In the genomic region with DNA sequence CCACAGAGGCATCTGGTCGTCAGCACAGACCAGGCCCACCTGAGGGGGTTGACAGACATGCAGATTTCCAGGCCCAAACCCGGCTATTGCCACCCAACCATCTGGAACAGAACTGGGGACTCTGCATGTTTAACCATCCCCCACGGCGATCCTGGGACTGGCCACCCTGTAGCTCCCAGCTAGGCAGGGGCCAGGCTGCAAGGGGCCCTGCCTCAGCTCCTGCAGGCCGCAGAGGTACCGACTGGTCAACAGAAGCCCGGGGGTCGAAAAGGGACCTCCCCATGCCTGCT, we compare ENCODE assay signal across 12 cellular contexts.
A peak's percentile ranks its signal among the peaks of the same experiment; 100 is the strongest.
DNase-seq lines count a peak whose midpoint lies in the region; ATAC-seq and TF ChIP-seq lines count a peak whose summit lies in the region.
"Had no signal": no experiment of that assay in that cellular context is flagged by ENCODE, and none has a peak within 500 bp of the region (broad histone marks: within the 10 kb centered on the region; RNA-seq: fewer than 3 reads in every experiment).

No MANE protein-coding gene starts in this region.

- H3K27me3 ChIP-seq in NT2/D1 (ENCODE audit: insufficient read depth, insufficient read length) (peaks cover 5% of the 10 kb centered on the region), suprapubic skin (peaks cover 26% of the 10 kb centered on the region)

- ATAC-seq in HG02678 (IDR thresholded peaks at IDR 0.05; ENCODE audit: unreplicated experiment) = no peak
- ATAC-seq: naive thymus-derived CD4-positive, alpha-beta T cell had no signal

- H3K4me3 ChIP-seq in NT2/D1 (ENCODE audit: insufficient read length, low read depth) = no peak overlapping the region
- no peak overlapping the region for H3K4me3 ChIP-seq in suprapubic skin

- H3K9ac ChIP-seq in NT2/D1 (ENCODE audit: insufficient read length, low read depth) = peak overlapping the region; percentile 71

- peaks cover 9% of the 10 kb centered on the region for H3K36me3 Mint-ChIP-seq in chondrocyte (ENCODE audit: low read depth)

- WGBS in suprapubic skin = 36% methylated on average over 8 of the region's 8 CpGs

- peaks cover 23% of the 10 kb centered on the region for H3K4me1 ChIP-seq in NT2/D1 (ENCODE audit: insufficient read depth, insufficient read length)
- H3K4me1 ChIP-seq in suprapubic skin = peaks cover 37% of the 10 kb centered on the region
- H3K4me1 ChIP-seq: Caco-2 had no signal

- peak overlapping the region; percentile 61 for H3K27ac Mint-ChIP-seq in chondrocyte (ENCODE audit: unreplicated experiment)
- H3K27ac Mint-ChIP-seq: naive thymus-derived CD4-positive, alpha-beta T cell had no signal

- H3K27me3 Mint-ChIP-seq in chondrocyte (ENCODE audit: low read depth) = no peaks in the 10 kb centered on the region

- H3K9me3 ChIP-seq in NT2/D1 (ENCODE audit: insufficient read depth, low read length) (peaks cover 26% of the 10 kb centered on the region), suprapubic skin (peaks cover 6% of the 10 kb centered on the region)

- TF ChIP-seq POLR2A in suprapubic skin (IDR thresholded peaks at IDR 0.05) = no peak

- no peak for TF ChIP-seq EP300 in suprapubic skin (IDR thresholded peaks at IDR 0.05)

- H3K36me3 ChIP-seq in NT2/D1 (ENCODE audit: insufficient read depth, insufficient read length, low read length) (no peaks in the 10 kb centered on the region), suprapubic skin (no peaks in the 10 kb centered on the region)

- no peak overlapping the region for H3K4me3 Mint-ChIP-seq in chondrocyte (ENCODE audit: unreplicated experiment)
- H3K4me3 Mint-ChIP-seq: naive thymus-derived CD4-positive, alpha-beta T cell had no signal

- H3K9me3 Mint-ChIP-seq in chondrocyte (ENCODE audit: low read depth) = peaks cover 20% of the 10 kb centered on the region

- DNase-seq in NT2/D1 (ENCODE audit: low read depth, low spot score) (no peak), chondrocyte (ENCODE audit: low spot score) (no peak), mesenteric fat pad (ENCODE audit: low spot score) (peak; percentile 85), suprapubic skin (ENCODE audit: low spot score in 2 of 2) (peak; percentile 59 to 80), HuH-7 (ENCODE audit: low spot score) (no peak)
- no peak for DNase-seq in effector CD4-positive, alpha-beta T cell
- DNase-seq in stimulated activated CD4-positive, alpha-beta T cell treated with anti-CD3 and anti-CD28 coated beads, Interleukin-4, amount 100 ng/mL, for 24 hours = no peak
- DNase-seq: Caco-2, T-helper 9 cell had no signal

- peak overlapping the region; percentile 61 for H3K27ac ChIP-seq in suprapubic skin
- H3K27ac ChIP-seq: epithelial cell of prostate had no signal

- H3K4me1 Mint-ChIP-seq in chondrocyte (ENCODE audit: low read depth) = peaks cover 39% of the 10 kb centered on the region

- no peak for TF ChIP-seq CTCF in chondrocyte (IDR thresholded peaks at IDR 0.05)
- TF ChIP-seq CTCF in suprapubic skin (IDR thresholded peaks at IDR 0.05) = no peak

Comparison
In these comparisons a context has a peak if more than half of its experiments do, and no peak if none do; other contexts are left out.
1. DNase-seq: peak in mesenteric fat pad (single experiment) and suprapubic skin (2 of 2); none in NT2/D1 (single experiment), chondrocyte (single experiment), HuH-7 (single experiment), effector CD4-positive, alpha-beta T cell (single experiment) and stimulated activated CD4-positive, alpha-beta T cell treated with anti-CD3 and anti-CD28 coated beads, Interleukin-4, amount 100 ng/mL, for 24 hours (single experiment).